In genomic region chr12:108234155-108234554, GRCh38 we compare ENCODE assay signal across 1 cellular context.
TF ChIP-seq lines count a peak whose summit lies in the region.

No MANE protein-coding gene starts in this region.

TF ChIP-seq in Ishikawa, 13 proteins besides CTCF, POLR2A, EP300 and RAD21 (continued from another document):
- TF ChIP-seq CREB1 (IDR thresholded peaks at IDR 0.05; ENCODE audit: low read depth) = no peak
- no peak for TF ChIP-seq EGR1 (IDR thresholded peaks at IDR 0.05)
- no peak for TF ChIP-seq TAF1 (IDR thresholded peaks at IDR 0.05; ENCODE audit: low read depth)
- no peak for TF ChIP-seq FOXM1 (IDR thresholded peaks at IDR 0.05; ENCODE audit: borderline replicate concordance, low read depth)
